ENCODE assay signal across 1 cellular context in the genomic region with DNA sequence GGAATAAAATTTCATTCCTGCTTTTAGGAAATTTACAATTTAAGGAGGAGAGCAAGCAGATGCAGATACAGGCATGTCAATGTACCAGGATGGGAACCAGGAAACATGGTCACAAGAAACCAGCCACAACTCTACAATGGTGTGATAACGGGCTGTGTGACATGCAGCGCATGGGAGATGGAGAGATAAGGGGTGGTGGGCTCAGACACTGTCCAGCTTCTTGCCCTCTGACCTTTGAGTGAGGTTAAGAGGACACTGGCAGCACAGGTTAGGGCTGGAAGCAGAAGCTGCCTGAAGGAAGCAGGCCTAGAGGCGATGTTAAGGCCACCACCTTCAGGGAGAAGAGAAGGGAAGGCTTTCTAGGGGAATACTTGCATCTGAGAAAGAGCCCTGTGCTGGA.
TF ChIP-seq lines count a peak whose summit lies in the region.

No MANE protein-coding gene starts in this region.

TF ChIP-seq in WTC11, 78 proteins besides CTCF, POLR2A, EP300 and RAD21 (continued from another document):
- no peak for TF ChIP-seq ZBTB43 (CRISPR knock-in tag; IDR thresholded peaks at IDR 0.05)
- no peak for TF ChIP-seq NFE2L1 (CRISPR knock-in tag; IDR thresholded peaks at IDR 0.05)
- TF ChIP-seq, protein P1, sequence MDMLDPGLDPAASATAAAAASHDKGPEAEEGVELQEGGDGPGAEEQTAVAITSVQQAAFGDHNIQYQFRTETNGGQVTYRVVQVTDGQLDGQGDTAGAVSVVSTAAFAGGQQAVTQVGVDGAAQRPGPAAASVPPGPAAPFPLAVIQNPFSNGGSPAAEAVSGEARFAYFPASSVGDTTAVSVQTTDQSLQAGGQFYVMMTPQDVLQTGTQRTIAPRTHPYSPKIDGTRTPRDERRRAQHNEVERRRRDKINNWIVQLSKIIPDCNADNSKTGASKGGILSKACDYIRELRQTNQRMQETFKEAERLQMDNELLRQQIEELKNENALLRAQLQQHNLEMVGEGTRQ (CRISPR knock-in tag; IDR thresholded peaks at IDR 0.05): no peak
- no peak for TF ChIP-seq STAT6 (CRISPR knock-in tag; conservative IDR thresholded peaks at IDR 0.05; ENCODE audit: low read depth)
- no peak for TF ChIP-seq RELA (CRISPR knock-in tag; IDR thresholded peaks at IDR 0.05; ENCODE audit: borderline replicate concordance)
